ENCODE assay signal across 15 cellular contexts in genomic region chr17:31722251-31723056, GRCh38.
DNase-seq lines count a peak whose midpoint lies in the region; ATAC-seq and TF ChIP-seq lines count a peak whose summit lies in the region.
"Had no signal": no experiment of that assay in that cellular context is flagged by ENCODE, and none has a peak within 500 bp of the region (broad histone marks: within the 10 kb centered on the region; RNA-seq: fewer than 3 reads in every experiment).

No MANE protein-coding gene starts in this region.

- no peaks in the 10 kb centered on the region for H3K79me1 ChIP-seq in H9 (ENCODE audit: insufficient read depth, low read depth, low read length, poor library complexity, severe bottlenecking)

- H2AFZ ChIP-seq in H9 (ENCODE audit: low read length) = no peak overlapping the region

- H3K9me3 ChIP-seq in H9 (ENCODE audit: control insufficient read depth, low read depth, low read length) (no peaks in the 10 kb centered on the region), adipocyte (ENCODE audit: control insufficient read depth, low read length) (no peaks in the 10 kb centered on the region), skeletal muscle satellite cell (replicated peaks; ENCODE audit: low read length) (no peaks in the 10 kb centered on the region)
- H3K9me3 ChIP-seq: vagina had no signal

- H2BK120ac ChIP-seq in H9 (ENCODE audit: low read depth, low read length, poor library complexity, severe bottlenecking) = no peak overlapping the region

- intact Hi-C loops in left cardiac atrium (cut with DNase I) = no loop called here

- H3K27ac ChIP-seq in H9 (ENCODE audit: insufficient read length, low read depth, low read length) = no peak overlapping the region
- H3K27ac ChIP-seq: vagina had no signal

- H3K23ac ChIP-seq in H9 (ENCODE audit: insufficient read length, low read depth, low read length) = no peak overlapping the region

- H4K8ac ChIP-seq in H9 (replicated peaks; ENCODE audit: insufficient read length, low read depth, low read length) = no peak overlapping the region

- peaks cover 0 to 4% of the 10 kb centered on the region in 2 experiments; a peak in 1 of 4 replicates for H3K4me1 Mint-ChIP-seq in H9
- H3K4me1 Mint-ChIP-seq in stimulated activated naive B cell treated with anti-CD40 and anti-IgM and Interleukin-4, amounts not matched to agents 10 μg/mL and 1 μg/mL and 100 μg/mL, for 72 hours = no peaks in the 10 kb centered on the region

- no peak overlapping the region for H3K9ac ChIP-seq in H9 (ENCODE audit: extremely low read depth, insufficient read length, low read length)
- H3K9ac ChIP-seq in adipocyte (ENCODE audit: low read length) = no peak overlapping the region
- no peak overlapping the region for H3K9ac ChIP-seq in skeletal muscle satellite cell (ENCODE audit: low read depth, low read length)

- H3K4ac ChIP-seq in H9 (ENCODE audit: low read depth, low read length) = no peak overlapping the region

- H3K56ac ChIP-seq in H9 (ENCODE audit: insufficient read length, low read depth, low read length) = no peak overlapping the region

- H3K9me3 Mint-ChIP-seq in H9 = no peaks in the 10 kb centered on the region; a peak in 1 of 5 replicates
- H3K9me3 Mint-ChIP-seq in stimulated activated naive B cell treated with anti-CD40 and anti-IgM and Interleukin-4, amounts not matched to agents 10 μg/mL and 1 μg/mL and 100 μg/mL, for 72 hours = peaks cover 0 to 4% of the 10 kb centered on the region in 2 donors
- H3K9me3 Mint-ChIP-seq: activated T-helper 1 cell treated with anti-CD3 and anti-CD28 coated beads, Interleukin-12 subunit alpha, Interleukin-12 subunit beta, Interleukin-2, Interleukin-4 antibody, amounts not matched to agents 30 ng/mL and 10 ng/mL and 1 ng/mL, durations not matched to agents 14 hours and 24 hours and 36 hours had no signal

- H3K27me3 Mint-ChIP-seq in H9 (ENCODE audit: low read depth) = peaks cover 3% of the 10 kb centered on the region; the same call in 1 of the 2 replicates
- H3K27me3 Mint-ChIP-seq in stimulated activated naive B cell treated with anti-CD40 and anti-IgM and Interleukin-4, amounts not matched to agents 10 μg/mL and 1 μg/mL and 100 μg/mL, for 72 hours = peaks cover 9 to 16% of the 10 kb centered on the region in 2 donors

- TF ChIP-seq CTCF in H9 (conservative IDR thresholded peaks at IDR 0.05) = no peak

- no peak overlapping the region for H2BK5ac ChIP-seq in H9 (ENCODE audit: insufficient read length, low read length)

- H3K4me3 Mint-ChIP-seq in H9 = no peak overlapping the region
- no peak overlapping the region for H3K4me3 Mint-ChIP-seq in stimulated activated naive B cell treated with anti-CD40 and anti-IgM and Interleukin-4, amounts not matched to agents 10 μg/mL and 1 μg/mL and 100 μg/mL, for 72 hours
- H3K4me3 Mint-ChIP-seq: activated T-helper 1 cell treated with anti-CD3 and anti-CD28 coated beads, Interleukin-12 subunit alpha, Interleukin-12 subunit beta, Interleukin-2, Interleukin-4 antibody, amounts not matched to agents 30 ng/mL and 10 ng/mL and 1 ng/mL, durations not matched to agents 14 hours and 24 hours and 36 hours; memory B cell had no signal

- H3K4me1 ChIP-seq in H9 (ENCODE audit: insufficient read depth, low read length) (no peaks in the 10 kb centered on the region), adipocyte (ENCODE audit: control insufficient read depth, insufficient read depth, low read length) (no peaks in the 10 kb centered on the region), skeletal muscle satellite cell (ENCODE audit: control insufficient read depth, insufficient read depth, low read length) (peaks cover 32% of the 10 kb centered on the region)

- no peaks in the 10 kb centered on the region for H3K36me3 Mint-ChIP-seq in H9 (ENCODE audit: insufficient read depth in 1 of 3, low read depth in 3 of 3)
- no peaks in the 10 kb centered on the region for H3K36me3 Mint-ChIP-seq in stimulated activated naive B cell treated with anti-CD40 and anti-IgM and Interleukin-4, amounts not matched to agents 10 μg/mL and 1 μg/mL and 100 μg/mL, for 72 hours
- H3K36me3 Mint-ChIP-seq: memory B cell had no signal

- no peak overlapping the region for H4K91ac ChIP-seq in H9 (ENCODE audit: insufficient read length, low read depth, low read length)

- H3K14ac ChIP-seq in H9 (ENCODE audit: insufficient read depth, low read length) = no peak overlapping the region

- DNase-seq in H9 (no peak), adipocyte (ENCODE audit: low read depth) (peak; percentile 34), left cardiac atrium (no peak), NCI-H526 (lab: John Stamatoyannopoulos, UW) (no peak), SW 1271 (lab: John Stamatoyannopoulos, UW) (no peak), NCI-H524 (lab: John Stamatoyannopoulos, UW) (no peak)
- no peak for DNase-seq in stimulated activated naive B cell treated with anti-CD40 and anti-IgM and Interleukin-4, amounts not matched to agents 10 μg/mL and 1 μg/mL and 100 μg/mL, for 72 hours
- DNase-seq: central memory CD4-positive, alpha-beta T cell; NCI-H446 treated with DMSO at 0.1 percent for 48 hours; retina; SHP77 had no signal

- H3K27me3 ChIP-seq in H9 (ENCODE audit: insufficient read depth, low read length) = no peaks in the 10 kb centered on the region
- H3K27me3 ChIP-seq in adipocyte (replicated peaks; ENCODE audit: control insufficient read depth, insufficient read depth, low read length) = no peaks in the 10 kb centered on the region
- H3K27me3 ChIP-seq in skeletal muscle satellite cell (ENCODE audit: control insufficient read depth, insufficient read depth, low read length) = no peaks in the 10 kb centered on the region
- H3K27me3 ChIP-seq: vagina had no signal

- H3K36me3 ChIP-seq in adipocyte (ENCODE audit: control insufficient read depth, insufficient read depth, low read length, severe bottlenecking) = no peaks in the 10 kb centered on the region
- H3K36me3 ChIP-seq in skeletal muscle satellite cell (ENCODE audit: insufficient read depth, low read length) = no peaks in the 10 kb centered on the region
- H3K36me3 ChIP-seq: vagina had no signal

- no peaks in the 10 kb centered on the region for H3K23me2 ChIP-seq in H9 (ENCODE audit: insufficient read length, low read depth, low read length, poor library complexity, severe bottlenecking)

- no peak overlapping the region for H4K5ac ChIP-seq in H9 (ENCODE audit: insufficient read length, low read depth, low read length)

- H3K27ac Mint-ChIP-seq in H9 = peak overlapping the region in 2 of 3 experiments; percentile 32 to 79; a peak in 2 of 7 replicates
- H3K27ac Mint-ChIP-seq in stimulated activated naive B cell treated with anti-CD40 and anti-IgM and Interleukin-4, amounts not matched to agents 10 μg/mL and 1 μg/mL and 100 μg/mL, for 72 hours = no peak overlapping the region
- H3K27ac Mint-ChIP-seq: memory B cell had no signal

- H2AK5ac ChIP-seq in H9 (ENCODE audit: insufficient read length, low read length) = no peak overlapping the region

- H4K20me1 ChIP-seq in H9 (ENCODE audit: control insufficient read depth, insufficient read depth, insufficient read length) = no peaks in the 10 kb centered on the region

- no peak overlapping the region for H3K4me3 ChIP-seq in adipocyte (ENCODE audit: low read length)
- H3K4me3 ChIP-seq in skeletal muscle satellite cell (ENCODE audit: low read length) = peak overlapping the region; percentile 47
- H3K4me3 ChIP-seq: vagina had no signal

- H3K79me2 ChIP-seq in H9 (ENCODE audit: insufficient read depth, low read length) = no peaks in the 10 kb centered on the region

- H2BK15ac ChIP-seq in H9 (ENCODE audit: low read depth, low read length) = no peak overlapping the region

- H3K4me2 ChIP-seq in H9 (ENCODE audit: insufficient read depth, insufficient read length, low read length) = no peak overlapping the region
- peak overlapping the region; percentile 43 for H3K4me2 ChIP-seq in skeletal muscle satellite cell (ENCODE audit: low read length)

- H2BK20ac ChIP-seq in H9 (ENCODE audit: low read depth, low read length, poor library complexity, severe bottlenecking) = no peak overlapping the region

- H3K18ac ChIP-seq in H9 (ENCODE audit: insufficient read length, low read depth, low read length) = no peak overlapping the region

- no CpG with 5 or more reads among the region's 14 CpGs for WGBS in H9 (ENCODE audit: extremely low coverage, insufficient read length, low lambda C conversion rate)

- H3T11ph ChIP-seq in H9 (ENCODE audit: low read length) = no peak overlapping the region

- ATAC-seq in left cardiac atrium = peak; percentile 90 to 91
- ATAC-seq in stimulated activated naive B cell treated with anti-CD40 and anti-IgM and Interleukin-4, amounts not matched to agents 10 μg/mL and 1 μg/mL and 100 μg/mL, for 72 hours (replicated peaks) = no peak

- no peak overlapping the region for H2BK12ac ChIP-seq in H9 (ENCODE audit: insufficient read length, low read depth, low read length)

Comparison
In these comparisons a context has a peak if more than half of its experiments do, and no peak if none do; other contexts are left out.
1. ATAC-seq: peak in left cardiac atrium (2 of 2); none in stimulated activated naive B cell treated with anti-CD40 and anti-IgM and Interleukin-4, amounts not matched to agents 10 μg/mL and 1 μg/mL and 100 μg/mL, for 72 hours (0 of 2).